Comparison of ENCODE assay signal across 26 cellular contexts in genomic region chr4:165234766-165235165, GRCh38.
"Had no signal": no experiment of that assay in that cellular context is flagged by ENCODE, and none has a peak within 500 bp of the region (broad histone marks: within the 10 kb centered on the region; RNA-seq: fewer than 3 reads in every experiment).

No MANE protein-coding gene starts in this region.

- FAIRE-seq: astrocyte, bronchial epithelial cell, frontal cortex, TTC549 had no signal

- H3K36me3 ChIP-seq: brain microvascular endothelial cell had no signal

- DNase-seq: activated CD4-positive, alpha-beta T cell treated with anti-CD3 and anti-CD28 coated beads for 1 hour; activated CD4-positive, alpha-beta T cell treated with anti-CD3 and anti-CD28 coated beads for 4 hours; activated CD4-positive, alpha-beta T cell treated with anti-CD3 and anti-CD28 coated beads, Interleukin-2, amount 10 ng/mL, durations not matched to agents 7 days and 5 days; activated CD4-positive, alpha-beta T cell treated with anti-CD3 and anti-CD28 coated beads, Interleukin-2, amount 50 U/mL, for 48 hours; activated CD8-positive, alpha-beta memory T cell treated with anti-CD3 and anti-CD28 coated beads for 24 hours; activated CD8-positive, alpha-beta T cell treated with anti-CD3 and anti-CD28 coated beads for 36 hours; activated effector memory CD4-positive, alpha-beta T cell treated with Interleukin-2 at 50 U/mL for 16 hours; activated gamma-delta T cell treated with Interleukin-2 at 50 U/mL for 16 hours; activated naive CD4-positive, alpha-beta T cell treated with anti-CD3 and anti-CD28 coated beads, Interleukin-2, amount 50 U/mL, for 16 hours; activated naive CD4-positive, alpha-beta T cell treated with Interleukin-2 at 50 U/mL for 16 hours; activated T-cell treated with anti-CD3 and anti-CD28 coated beads, Interleukin-2, amount 50 U/mL, for 4 hours; amniotic stem cell; anterior cingulate cortex; brain microvascular endothelial cell; dorsolateral prefrontal cortex; effector memory CD4-positive, alpha-beta T cell; endodermal cell; foreskin fibroblast; head of caudate nucleus; T-helper 2 cell had no signal

- H3K27me3 ChIP-seq: brain microvascular endothelial cell, dorsolateral prefrontal cortex had no signal

- H3K27ac ChIP-seq: brain microvascular endothelial cell, coronary artery, dorsolateral prefrontal cortex, VCaP had no signal

- H3K4me3 ChIP-seq: coronary artery, dorsolateral prefrontal cortex had no signal
